18 cellular contexts compared by ENCODE assay signal in genomic region chr9:100449420-100449819, GRCh38.
DNase-seq lines count a peak whose midpoint lies in the region; ATAC-seq lines count a peak whose summit lies in the region.
"Had no signal": no experiment of that assay in that cellular context is flagged by ENCODE, and none has a peak within 500 bp of the region (broad histone marks: within the 10 kb centered on the region; RNA-seq: fewer than 3 reads in every experiment).

No MANE protein-coding gene starts in this region.

- no peak overlapping the region for H3K27ac Mint-ChIP-seq in stimulated activated effector memory CD8-positive, alpha-beta T cell treated with anti-CD3 and anti-CD28 coated beads, Interleukin-12 subunit alpha, Interleukin-12 subunit beta, amount 100 ng/mL, for 72 hours
- H3K27ac Mint-ChIP-seq: activated naive CD8-positive, alpha-beta T cell; CD8-positive, alpha-beta T cell had no signal

- H3K36me3 Mint-ChIP-seq in stimulated activated effector memory CD8-positive, alpha-beta T cell treated with anti-CD3 and anti-CD28 coated beads, Interleukin-12 subunit alpha, Interleukin-12 subunit beta, amount 100 ng/mL, for 72 hours, result peaks cover 21% of the 10 kb centered on the region

- peaks cover 9% of the 10 kb centered on the region for H3K4me1 Mint-ChIP-seq in stimulated activated effector memory CD8-positive, alpha-beta T cell treated with anti-CD3 and anti-CD28 coated beads, Interleukin-12 subunit alpha, Interleukin-12 subunit beta, amount 100 ng/mL, for 72 hours

- peak; percentile 60 for ATAC-seq in GM21529 (IDR thresholded peaks at IDR 0.05; ENCODE audit: unreplicated experiment)
- peak; percentile 45 for ATAC-seq in HG03196 (IDR thresholded peaks at IDR 0.05; ENCODE audit: unreplicated experiment)
- peak; percentile 77 for ATAC-seq in stimulated activated effector memory CD8-positive, alpha-beta T cell treated with anti-CD3 and anti-CD28 coated beads, Interleukin-12 subunit alpha, Interleukin-12 subunit beta, amount 100 ng/mL, for 72 hours
- ATAC-seq: CD8-positive, alpha-beta T cell; heart right ventricle; pancreas had no signal

- DNase-seq in NCI-H2171 treated with DMSO at 0.1 percent for 48 hours (lab: John Stamatoyannopoulos, UW), result peak; percentile 47
- no peak for DNase-seq in NCI-H2171 (lab: John Stamatoyannopoulos, UW)
- no peak for DNase-seq in stimulated activated effector memory CD8-positive, alpha-beta T cell treated with anti-CD3 and anti-CD28 coated beads, Interleukin-12 subunit alpha, Interleukin-12 subunit beta, amount 100 ng/mL, for 72 hours (ENCODE audit: low spot score in 2 of 2)
- DNase-seq in activated gamma-delta T cell (lab: John Stamatoyannopoulos, UW), result no peak
- no peak for DNase-seq in foreskin melanocyte
- DNase-seq in DMS53 (lab: John Stamatoyannopoulos, UW), result no peak
- DNase-seq: 8988T; activated CD8-positive, alpha-beta memory T cell treated with anti-CD3 and anti-CD28 coated beads for 24 hours; CD8-positive, alpha-beta T cell; cerebellar nuclear complex; heart right ventricle; kidney glomerular epithelial cell; NCI-H1694; pancreas; T-helper 9 cell had no signal

- no peaks in the 10 kb centered on the region for H3K9me3 Mint-ChIP-seq in stimulated activated effector memory CD8-positive, alpha-beta T cell treated with anti-CD3 and anti-CD28 coated beads, Interleukin-12 subunit alpha, Interleukin-12 subunit beta, amount 100 ng/mL, for 72 hours
- H3K9me3 Mint-ChIP-seq: CD8-positive, alpha-beta T cell had no signal

- no peak overlapping the region for H3K4me3 Mint-ChIP-seq in stimulated activated effector memory CD8-positive, alpha-beta T cell treated with anti-CD3 and anti-CD28 coated beads, Interleukin-12 subunit alpha, Interleukin-12 subunit beta, amount 100 ng/mL, for 72 hours
- H3K4me3 Mint-ChIP-seq: activated naive CD8-positive, alpha-beta T cell; CD8-positive, alpha-beta T cell had no signal
